8 cellular contexts compared by ENCODE assay signal in genomic region chr10:48523212-48523819, GRCh38.
DNase-seq lines count a peak whose midpoint lies in the region; ATAC-seq, FAIRE-seq and TF ChIP-seq lines count a peak whose summit lies in the region.

No MANE protein-coding gene starts in this region.

- no peak for TF ChIP-seq CTCF in cardiac fibroblast (IDR thresholded peaks at IDR 0.05; ENCODE audit: low read depth, low read length)

- H3K4me3 ChIP-seq in cardiac fibroblast (replicated peaks in 1 of 2; ENCODE audit: low read depth in 2 of 2, low read length in 2 of 2) (peak overlapping the region; percentile 41 to 60), subcutaneous abdominal adipose tissue (ENCODE audit: low read depth in 1 of 5, low read length in 5 of 5) (peak overlapping the region; percentile 33 to 65 (median 52))

- no peak for ATAC-seq in left colon

- H3K27ac ChIP-seq in subcutaneous abdominal adipose tissue (ENCODE audit: low read depth, low read length) = no peak overlapping the region

- H3K36me3 ChIP-seq in subcutaneous abdominal adipose tissue (ENCODE audit: control insufficient read depth in 5 of 5, insufficient read depth in 5 of 5, low read length in 5 of 5) = no peaks in the 10 kb centered on the region

- H3K9me3 ChIP-seq in subcutaneous abdominal adipose tissue (ENCODE audit: control insufficient read depth in 5 of 5, low read length in 5 of 5) = peaks cover 0 to 2% (median 0%) of the 10 kb centered on the region in 5 donors

- intact Hi-C loops in left colon (cut with DNase I, micrococcal nuclease) = no loop called here

- H3K4me1 ChIP-seq in subcutaneous abdominal adipose tissue (ENCODE audit: control insufficient read depth in 5 of 5, insufficient read depth in 5 of 5, low read length in 5 of 5) = peaks cover 0 to 22% (median 13%) of the 10 kb centered on the region in 5 donors

- DNase-seq in HTR-8/SVneo (ENCODE audit: insufficient read length, low spot score) (peak; percentile 51), cardiac fibroblast (ENCODE audit: low read depth in 2 of 2) (peak; percentile 94 to 96), left colon (peak; percentile 31 to 33), DMS79 treated with DMSO at 0.1 percent for 48 hours (lab: John Stamatoyannopoulos, UW) (no peak), NAMALWA (ENCODE audit: low spot score) (no peak), cortex of kidney (lab: John Stamatoyannopoulos, UW) (no peak)
- no peak for DNase-seq in stimulated activated CD4-positive, alpha-beta T cell treated with anti-CD3 and anti-CD28 coated beads, Interleukin-4, amount 100 ng/mL, for 4 hours

- H3K27me3 ChIP-seq in subcutaneous abdominal adipose tissue (ENCODE audit: control insufficient read depth in 5 of 5, insufficient read depth in 4 of 5, low read length in 5 of 5) = peaks cover 0 to 17% (median 3%) of the 10 kb centered on the region in 5 donors

- H3K9ac ChIP-seq in subcutaneous abdominal adipose tissue (ENCODE audit: low read length in 5 of 5) = no peak overlapping the region

- no peak for FAIRE-seq in HTR-8/SVneo (lab: Jason Lieb, UNC)

Comparison
In these comparisons a context has a peak if more than half of its experiments do, and no peak if none do; other contexts are left out.
1. DNase-seq: peak in HTR-8/SVneo (single experiment), cardiac fibroblast (2 of 2) and left colon (2 of 2); none in DMS79 treated with DMSO at 0.1 percent for 48 hours (single experiment), stimulated activated CD4-positive, alpha-beta T cell treated with anti-CD3 and anti-CD28 coated beads, Interleukin-4, amount 100 ng/mL, for 4 hours (0 of 2), NAMALWA (single experiment) and cortex of kidney (single experiment).